Comparison of ENCODE assay signal across 19 cellular contexts in genomic region chr7:30041526-30042269, GRCh38.
"Had no signal": no experiment of that assay in that cellular context is flagged by ENCODE, and none has a peak within 500 bp of the region (broad histone marks: within the 10 kb centered on the region; RNA-seq: fewer than 3 reads in every experiment).

No MANE protein-coding gene starts in this region.

- H3K27me3 ChIP-seq: breast epithelium, tibial artery had no signal

- H3K4me3 Mint-ChIP-seq: activated T-helper 17 cell treated with anti-CD3 and anti-CD28 coated beads, Interleukin-2, amount 50 U/mL, for 72 hours; effector memory CD8-positive, alpha-beta T cell; natural killer cell; stimulated activated effector memory CD8-positive, alpha-beta T cell treated with anti-CD3 and anti-CD28 coated beads, Interleukin-12 subunit alpha, Interleukin-12 subunit beta, amount 100 ng/mL, for 72 hours had no signal

- H3K36me3 Mint-ChIP-seq: stimulated activated effector memory CD8-positive, alpha-beta T cell treated with anti-CD3 and anti-CD28 coated beads, Interleukin-12 subunit alpha, Interleukin-12 subunit beta, amount 100 ng/mL, for 72 hours had no signal

- H3K9me3 Mint-ChIP-seq: activated T-helper 17 cell treated with anti-CD3 and anti-CD28 coated beads, Interleukin-2, amount 50 U/mL, for 72 hours; effector memory CD8-positive, alpha-beta T cell; natural killer cell; stimulated activated effector memory CD8-positive, alpha-beta T cell treated with anti-CD3 and anti-CD28 coated beads, Interleukin-12 subunit alpha, Interleukin-12 subunit beta, amount 100 ng/mL, for 72 hours had no signal

- H3K27ac ChIP-seq: breast epithelium, epithelial cell of prostate, tibial artery had no signal

- H3K27me3 Mint-ChIP-seq: activated T-helper 17 cell treated with anti-CD3 and anti-CD28 coated beads, Interleukin-2, amount 50 U/mL, for 72 hours; effector memory CD8-positive, alpha-beta T cell had no signal

- H3K9me3 ChIP-seq: breast epithelium, tibial artery had no signal

- ATAC-seq: activated T-helper 17 cell treated with anti-CD3 and anti-CD28 coated beads, Interleukin-2, amount 50 U/mL, for 72 hours; effector memory CD8-positive, alpha-beta T cell; left colon; natural killer cell; stimulated activated effector memory CD8-positive, alpha-beta T cell treated with anti-CD3 and anti-CD28 coated beads, Interleukin-12 subunit alpha, Interleukin-12 subunit beta, amount 100 ng/mL, for 72 hours had no signal

- H3K4me3 ChIP-seq: breast epithelium, lung, tibial artery had no signal

- FAIRE-seq: islet of Langerhans had no signal

- H3K27ac Mint-ChIP-seq: activated T-helper 17 cell treated with anti-CD3 and anti-CD28 coated beads, Interleukin-2, amount 50 U/mL, for 72 hours; effector memory CD8-positive, alpha-beta T cell; natural killer cell; stimulated activated effector memory CD8-positive, alpha-beta T cell treated with anti-CD3 and anti-CD28 coated beads, Interleukin-12 subunit alpha, Interleukin-12 subunit beta, amount 100 ng/mL, for 72 hours had no signal

- H3K36me3 ChIP-seq: breast epithelium had no signal

- H3K4me1 ChIP-seq: breast epithelium had no signal

- DNase-seq: activated CD4-positive, CD25-positive, alpha-beta regulatory T cell treated with anti-CD3 and anti-CD28 coated beads, Interleukin-2, amount 50 U/mL, for 72 hours; activated naive CD4-positive, alpha-beta T cell treated with Interleukin-2 at 50 U/mL for 16 hours; activated T-cell treated with anti-CD3 and anti-CD28 coated beads for 4 hours; aorta; cerebellar nuclear complex; dermis blood vessel endothelial cell; effector memory CD8-positive, alpha-beta T cell; left colon; natural killer cell; posterior cingulate gyrus; retina; T-helper 9 cell; tibial artery had no signal
